ENCODE assay signal across 25 cellular contexts in genomic region chr16:27453476-27453825, GRCh38. TPM values are rescaled to one million over a fixed set of nuclear protein-coding genes. Genes with fewer than 3 reads are reported as not detected.
DNase-seq lines count a peak whose midpoint lies in the region; ATAC-seq and TF ChIP-seq lines count a peak whose summit lies in the region.
"Had no signal": no experiment of that assay in that cellular context is flagged by ENCODE, and none has a peak within 500 bp of the region (broad histone marks: within the 10 kb centered on the region; RNA-seq: fewer than 3 reads in every experiment).

No MANE protein-coding gene starts in this region.

- H3K27ac Mint-ChIP-seq in activated CD8-positive, alpha-beta T cell treated with anti-CD3 and anti-CD28 coated beads for 36 hours = peak overlapping the region; percentile 44
- no peak overlapping the region for H3K27ac Mint-ChIP-seq in activated CD8-positive, alpha-beta T cell treated with anti-CD3 and anti-CD28 coated beads, Interleukin-2, amount 10 ng/mL, durations not matched to agents 7 days and 5 days
- H3K27ac Mint-ChIP-seq in CD4-positive, alpha-beta T cell = peak overlapping the region; percentile 93
- peak overlapping the region; percentile 88 to 93 for H3K27ac Mint-ChIP-seq in activated naive CD4-positive, alpha-beta T cell treated with anti-CD3 and anti-CD28 coated beads, Interleukin-2, amount 50 U/mL, for 72 hours
- peak overlapping the region in 8 of 9 donors; percentile 8 to 90 (median 80) for H3K27ac Mint-ChIP-seq in naive thymus-derived CD4-positive, alpha-beta T cell
- H3K27ac Mint-ChIP-seq: type B pancreatic cell had no signal

- POLR2A ChIA-PET in activated CD8-positive, alpha-beta T cell treated with anti-CD3 and anti-CD28 coated beads for 36 hours (lab: Charles Lee) = interaction anchor here (0.6 to 8.1 kb wide), 8 partner anchors 10 to 255 kb away, joined by 3 to 129 read pairs (median 5); partner anchors contain the start of gene IL21R
- POLR2A ChIA-PET in activated CD8-positive, alpha-beta T cell treated with anti-CD3 and anti-CD28 coated beads, Interleukin-2, amount 10 ng/mL, durations not matched to agents 7 days and 5 days (lab: Charles Lee) = interaction anchor here (0.7 to 1.9 kb wide), 2 partner anchors 46 to 52 kb away, joined by 3 to 7 read pairs; partner anchors contain the start of gene IL21R
- POLR2A ChIA-PET in CD4-positive, alpha-beta T cell (lab: Charles Lee) = interaction anchor here (1.0 to 1.2 kb wide), 2 partner anchors 211 to 223 kb away, joined by 3 to 4 read pairs; no protein-coding TSS in a partner anchor
- POLR2A ChIA-PET in naive thymus-derived CD4-positive, alpha-beta T cell (lab: Charles Lee) = interaction anchor here (1.3 to 2.0 kb wide), 5 partner anchors 86 to 223 kb away, joined by 4 to 7 read pairs (median 6); no protein-coding TSS in a partner anchor

- H3K27me3 Mint-ChIP-seq in activated CD8-positive, alpha-beta T cell treated with anti-CD3 and anti-CD28 coated beads for 36 hours = no peaks in the 10 kb centered on the region
- H3K27me3 Mint-ChIP-seq in activated CD8-positive, alpha-beta T cell treated with anti-CD3 and anti-CD28 coated beads, Interleukin-2, amount 10 ng/mL, durations not matched to agents 7 days and 5 days (ENCODE audit: low read depth) = no peaks in the 10 kb centered on the region
- H3K27me3 Mint-ChIP-seq in CD4-positive, alpha-beta T cell = no peaks in the 10 kb centered on the region
- H3K27me3 Mint-ChIP-seq in naive thymus-derived CD4-positive, alpha-beta T cell = no peaks in the 10 kb centered on the region

- H3K9me3 ChIP-seq in CD4-positive, alpha-beta T cell (ENCODE audit: control insufficient read depth, low read length) = no peaks in the 10 kb centered on the region
- H3K9me3 ChIP-seq in naive thymus-derived CD4-positive, alpha-beta T cell (ENCODE audit: control insufficient read depth in 2 of 3, low read length in 3 of 3) = no peaks in the 10 kb centered on the region

- DNase-seq in activated CD8-positive, alpha-beta T cell treated with anti-CD3 and anti-CD28 coated beads for 36 hours = no peak
- no peak for DNase-seq in activated CD8-positive, alpha-beta T cell treated with anti-CD3 and anti-CD28 coated beads, Interleukin-2, amount 10 ng/mL, durations not matched to agents 7 days and 5 days
- no peak for DNase-seq in CD4-positive, alpha-beta T cell
- no peak for DNase-seq in activated naive CD4-positive, alpha-beta T cell treated with anti-CD3 and anti-CD28 coated beads, Interleukin-2, amount 50 U/mL, for 72 hours (ENCODE audit: low spot score in 2 of 2)
- no peak for DNase-seq in naive thymus-derived CD4-positive, alpha-beta T cell
- DNase-seq in head of caudate nucleus = no peak
- DNase-seq: activated CD4-positive, alpha-beta T cell treated with anti-CD3 and anti-CD28 coated beads for 4 hours; activated CD8-positive, alpha-beta memory T cell treated with anti-CD3 and anti-CD28 coated beads, Interleukin-2, amount 50 U/mL, for 4 hours; activated effector memory CD4-positive, alpha-beta T cell treated with anti-CD3 and anti-CD28 coated beads, Interleukin-2, amount 50 U/mL, for 16 hours; aorta; DND-41; effector CD8-positive, alpha-beta T cell; Kasumi-1; midbrain; NCI-H1436; NCI-H774; stimulated activated CD4-positive, alpha-beta T cell treated with anti-CD3 and anti-CD28 coated beads, Interleukin-2, amount 100 ng/mL, for 24 hours; substantia nigra had no signal

- peaks cover 22% of the 10 kb centered on the region for H3K9me3 Mint-ChIP-seq in activated CD8-positive, alpha-beta T cell treated with anti-CD3 and anti-CD28 coated beads for 36 hours
- H3K9me3 Mint-ChIP-seq in activated CD8-positive, alpha-beta T cell treated with anti-CD3 and anti-CD28 coated beads, Interleukin-2, amount 10 ng/mL, durations not matched to agents 7 days and 5 days (ENCODE audit: insufficient read depth) = no peaks in the 10 kb centered on the region
- no peaks in the 10 kb centered on the region for H3K9me3 Mint-ChIP-seq in CD4-positive, alpha-beta T cell
- peaks cover 0 to 5% of the 10 kb centered on the region in 2 donors for H3K9me3 Mint-ChIP-seq in activated naive CD4-positive, alpha-beta T cell treated with anti-CD3 and anti-CD28 coated beads, Interleukin-2, amount 50 U/mL, for 72 hours
- H3K9me3 Mint-ChIP-seq in naive thymus-derived CD4-positive, alpha-beta T cell = peaks cover 0 to 5% (median 0%) of the 10 kb centered on the region in 11 donors
- H3K9me3 Mint-ChIP-seq: type B pancreatic cell had no signal

- H3K36me3 ChIP-seq in naive thymus-derived CD4-positive, alpha-beta T cell (ENCODE audit: control insufficient read depth in 2 of 3, insufficient read depth in 3 of 3, low read length in 3 of 3) = peaks cover 0 to 12% (median 0%) of the 10 kb centered on the region in 3 experiments

- peaks cover 42 to 56% of the 10 kb centered on the region in 2 donors for H3K4me1 ChIP-seq in naive thymus-derived CD4-positive, alpha-beta T cell (ENCODE audit: control insufficient read depth in 2 of 2, insufficient read depth in 2 of 2, low read length in 2 of 2)
- H3K4me1 ChIP-seq: parathyroid adenoma had no signal

- peak overlapping the region; percentile 10 for H3K4me3 Mint-ChIP-seq in activated CD8-positive, alpha-beta T cell treated with anti-CD3 and anti-CD28 coated beads for 36 hours
- no peak overlapping the region for H3K4me3 Mint-ChIP-seq in activated CD8-positive, alpha-beta T cell treated with anti-CD3 and anti-CD28 coated beads, Interleukin-2, amount 10 ng/mL, durations not matched to agents 7 days and 5 days
- no peak overlapping the region for H3K4me3 Mint-ChIP-seq in CD4-positive, alpha-beta T cell
- H3K4me3 Mint-ChIP-seq in naive thymus-derived CD4-positive, alpha-beta T cell = no peak overlapping the region
- H3K4me3 Mint-ChIP-seq: type B pancreatic cell had no signal

- H3K36me3 Mint-ChIP-seq in activated CD8-positive, alpha-beta T cell treated with anti-CD3 and anti-CD28 coated beads for 36 hours (ENCODE audit: low read depth) = peaks cover 48% of the 10 kb centered on the region
- H3K36me3 Mint-ChIP-seq in activated CD8-positive, alpha-beta T cell treated with anti-CD3 and anti-CD28 coated beads, Interleukin-2, amount 10 ng/mL, durations not matched to agents 7 days and 5 days (ENCODE audit: low read depth) = peaks cover 39% of the 10 kb centered on the region
- peaks cover 26% of the 10 kb centered on the region for H3K36me3 Mint-ChIP-seq in CD4-positive, alpha-beta T cell (ENCODE audit: low read depth)
- peaks cover 12 to 46% of the 10 kb centered on the region in 2 donors for H3K36me3 Mint-ChIP-seq in activated naive CD4-positive, alpha-beta T cell treated with anti-CD3 and anti-CD28 coated beads, Interleukin-2, amount 50 U/mL, for 72 hours
- H3K36me3 Mint-ChIP-seq in naive thymus-derived CD4-positive, alpha-beta T cell = peaks cover 0 to 34% (median 8%) of the 10 kb centered on the region in 5 donors

- no peak for TF ChIP-seq CTCF in activated CD8-positive, alpha-beta T cell treated with anti-CD3 and anti-CD28 coated beads for 36 hours (IDR thresholded peaks at IDR 0.05)
- TF ChIP-seq CTCF in CD4-positive, alpha-beta T cell (IDR thresholded peaks at IDR 0.05) = no peak

- no peak overlapping the region for H3K27ac ChIP-seq in CD4-positive, alpha-beta T cell (ENCODE audit: low read depth, low read length)
- H3K27ac ChIP-seq in naive thymus-derived CD4-positive, alpha-beta T cell (ENCODE audit: low read depth, low read length) = no peak overlapping the region
- H3K27ac ChIP-seq: epithelial cell of prostate, HL-60, parathyroid adenoma had no signal

- no peak overlapping the region for H3K4me3 ChIP-seq in naive thymus-derived CD4-positive, alpha-beta T cell (ENCODE audit: low read length)

- CTCF ChIA-PET in activated CD8-positive, alpha-beta T cell treated with anti-CD3 and anti-CD28 coated beads for 36 hours (lab: Charles Lee) = interaction anchor here (1.0 to 2.4 kb wide), 2 partner anchors 31 to 274 kb away, joined by 3 to 13 read pairs; no protein-coding TSS in a partner anchor
- CTCF ChIA-PET in activated CD8-positive, alpha-beta T cell treated with anti-CD3 and anti-CD28 coated beads, Interleukin-2, amount 10 ng/mL, durations not matched to agents 7 days and 5 days (lab: Charles Lee) = interaction anchor here (0.9 to 5.7 kb wide), 6 partner anchors 75 to 284 kb away, joined by 3 to 37 read pairs (median 8); no protein-coding TSS in a partner anchor
- CTCF ChIA-PET in CD4-positive, alpha-beta T cell (lab: Charles Lee) = interaction anchor here (1.3 kb wide), 1 partner anchor 218 kb away, joined by 4 read pairs; no protein-coding TSS in a partner anchor
- CTCF ChIA-PET in naive thymus-derived CD4-positive, alpha-beta T cell (lab: Charles Lee) = interaction anchor here (0.9 to 1.8 kb wide), 3 partner anchors 88 to 280 kb away, joined by 3 to 8 read pairs (median 5); no protein-coding TSS in a partner anchor

- H3K4me1 Mint-ChIP-seq in activated CD8-positive, alpha-beta T cell treated with anti-CD3 and anti-CD28 coated beads for 36 hours (ENCODE audit: low read depth) = peaks cover 82% of the 10 kb centered on the region
- peaks cover 67% of the 10 kb centered on the region for H3K4me1 Mint-ChIP-seq in activated CD8-positive, alpha-beta T cell treated with anti-CD3 and anti-CD28 coated beads, Interleukin-2, amount 10 ng/mL, durations not matched to agents 7 days and 5 days (ENCODE audit: low read depth)
- H3K4me1 Mint-ChIP-seq in CD4-positive, alpha-beta T cell (ENCODE audit: low read depth) = peaks cover 72% of the 10 kb centered on the region
- H3K4me1 Mint-ChIP-seq in naive thymus-derived CD4-positive, alpha-beta T cell = peaks cover 46 to 82% (median 58%) of the 10 kb centered on the region in 7 donors

- intact Hi-C loops in activated CD8-positive, alpha-beta T cell treated with anti-CD3 and anti-CD28 coated beads for 36 hours (cut with micrococcal nuclease) = loop anchor here (5.0 kb wide), 1 partner anchor 81 kb away; no protein-coding TSS in a partner anchor
- intact Hi-C loops in CD4-positive, alpha-beta T cell (cut with DNase I, micrococcal nuclease) = no loop called here
- intact Hi-C loops in naive thymus-derived CD4-positive, alpha-beta T cell (cut with micrococcal nuclease) = no loop called here
- intact Hi-C loops in head of caudate nucleus (cut with DNase I) = loop anchor here (10.0 kb wide), 1 partner anchor 279 kb away; no protein-coding TSS in a partner anchor

- ATAC-seq in activated CD8-positive, alpha-beta T cell treated with anti-CD3 and anti-CD28 coated beads for 36 hours = no peak
- ATAC-seq in activated CD8-positive, alpha-beta T cell treated with anti-CD3 and anti-CD28 coated beads, Interleukin-2, amount 10 ng/mL, durations not matched to agents 7 days and 5 days = no peak
- no peak for ATAC-seq in CD4-positive, alpha-beta T cell (ENCODE audit: poor library complexity)
- no peak for ATAC-seq in activated naive CD4-positive, alpha-beta T cell treated with anti-CD3 and anti-CD28 coated beads, Interleukin-2, amount 50 U/mL, for 72 hours
- ATAC-seq in naive thymus-derived CD4-positive, alpha-beta T cell = no peak
- ATAC-seq in HG02870 (IDR thresholded peaks at IDR 0.05; ENCODE audit: unreplicated experiment) (no peak), HG03097 (IDR thresholded peaks at IDR 0.05; ENCODE audit: low FRiP score, unreplicated experiment) (no peak)

- no peaks in the 10 kb centered on the region for H3K27me3 ChIP-seq in CD4-positive, alpha-beta T cell (ENCODE audit: control insufficient read depth, insufficient read depth, low read length)
- H3K27me3 ChIP-seq in naive thymus-derived CD4-positive, alpha-beta T cell (ENCODE audit: control insufficient read depth in 2 of 2, insufficient read depth in 2 of 2, low read length in 2 of 2) = no peaks in the 10 kb centered on the region

RNA-seq across cellular contexts. Expression of gene IL21R, which starts 51.5 kb away (rescaled TPM):
- 10 to 100 TPM; 95.6 to 97.2 TPM for total RNA-seq in activated CD8-positive, alpha-beta T cell treated with anti-CD3 and anti-CD28 coated beads for 36 hours
- 10 to 100 TPM; 23.5 to 24.2 TPM for total RNA-seq in activated CD8-positive, alpha-beta T cell treated with anti-CD3 and anti-CD28 coated beads, Interleukin-2, amount 10 ng/mL, durations not matched to agents 7 days and 5 days
- 10 to 100 TPM; 34.5 to 34.8 TPM for total RNA-seq in CD4-positive, alpha-beta T cell
- 100 to 1,000 TPM; 103 to 106 TPM for total RNA-seq in activated naive CD4-positive, alpha-beta T cell treated with anti-CD3 and anti-CD28 coated beads, Interleukin-2, amount 50 U/mL, for 72 hours
- 10 to 100 TPM; 24.6 to 40.9 (median 31.4) TPM for total RNA-seq in naive thymus-derived CD4-positive, alpha-beta T cell
- polyA plus RNA-seq in naive thymus-derived CD4-positive, alpha-beta T cell = 10 to 100 TPM; 37.1 to 52.1 TPM
- polyA plus RNA-seq: neural cell had no signal

Comparison
In these comparisons a context has a peak if more than half of its experiments do, and no peak if none do; other contexts are left out.
1. intact Hi-C loops: an anchor here in activated CD8-positive, alpha-beta T cell treated with anti-CD3 and anti-CD28 coated beads for 36 hours (5.0 kb wide) and head of caudate nucleus (10.0 kb wide); none called in CD4-positive, alpha-beta T cell and naive thymus-derived CD4-positive, alpha-beta T cell.